Comparison of ENCODE assay signal across 8 cellular contexts in genomic region chr6:42315991-42316378, GRCh38.
DNase-seq lines count a peak whose midpoint lies in the region; TF ChIP-seq lines count a peak whose summit lies in the region.

No MANE protein-coding gene starts in this region.

- H3K9me3 ChIP-seq in Peyer's patch (no peaks in the 10 kb centered on the region), fibroblast of lung (ENCODE audit: control insufficient read depth, insufficient read depth, low read depth, low read length) (no peaks in the 10 kb centered on the region)

- H3K4me2 ChIP-seq in fibroblast of lung (ENCODE audit: extremely low read depth, insufficient read depth, low read length) = peak overlapping the region; percentile 13

- H3K9me3 Mint-ChIP-seq in T-helper 1 cell treated with Interleukin-12 subunit alpha and Interleukin-12 subunit beta and Interleukin-4 antibody, amounts not matched to agents 30 μg/mL and 1 μg/mL, for 36 hours = no peaks in the 10 kb centered on the region

- TF ChIP-seq CTCF in Peyer's patch (IDR thresholded peaks at IDR 0.05) (no peak), fibroblast of lung (conservative IDR thresholded peaks at IDR 0.05 in 1 of 2, IDR thresholded peaks at IDR 0.05 in 1 of 2; ENCODE audit: low read depth in 1 of 2, low read length in 2 of 2) (no peak)

- no peaks in the 10 kb centered on the region for H3K27me3 Mint-ChIP-seq in T-helper 1 cell treated with Interleukin-12 subunit alpha and Interleukin-12 subunit beta and Interleukin-4 antibody, amounts not matched to agents 30 μg/mL and 1 μg/mL, for 36 hours (ENCODE audit: low read depth)

- no peak overlapping the region for H3K4me3 ChIP-seq in Peyer's patch
- no peak overlapping the region for H3K4me3 ChIP-seq in fibroblast of lung (replicated peaks in 1 of 4; ENCODE audit: control extremely low read depth in 1 of 4, insufficient read depth in 1 of 4, low read depth in 3 of 4, low read length in 4 of 4)

- no peak overlapping the region for H2AFZ ChIP-seq in fibroblast of lung (ENCODE audit: low read length)

- peaks cover 17% of the 10 kb centered on the region for H3K36me3 Mint-ChIP-seq in T-helper 1 cell treated with Interleukin-12 subunit alpha and Interleukin-12 subunit beta and Interleukin-4 antibody, amounts not matched to agents 30 μg/mL and 1 μg/mL, for 36 hours (ENCODE audit: low read depth)

- TF ChIP-seq POLR2A in Peyer's patch (IDR thresholded peaks at IDR 0.05) = no peak

- H3K9ac ChIP-seq in fibroblast of lung (ENCODE audit: insufficient read depth, low read length) = no peak overlapping the region

- no peaks in the 10 kb centered on the region for H3K27me3 ChIP-seq in Peyer's patch
- H3K27me3 ChIP-seq in fibroblast of lung (ENCODE audit: control insufficient read depth, insufficient read depth, low read length) = no peaks in the 10 kb centered on the region

- H3K36me3 ChIP-seq in Peyer's patch (no peaks in the 10 kb centered on the region), fibroblast of lung (ENCODE audit: control insufficient read depth, insufficient read depth, low read length) (no peaks in the 10 kb centered on the region)

- DNase-seq in T-helper 1 cell (no peak), Peyer's patch (peak in 1 of 3 donors; percentile 54), fibroblast of lung (ENCODE audit: low read depth in 2 of 2) (peak; percentile 95 to 99), NCI-H1105 (lab: John Stamatoyannopoulos, UW) (no peak), substantia nigra (lab: John Stamatoyannopoulos, UW) (no peak), NCI-H345 (lab: John Stamatoyannopoulos, UW) (no peak)
- peak; percentile 54 for DNase-seq in stimulated activated CD8-positive, alpha-beta memory T cell treated with anti-CD3 and anti-CD28 coated beads, Interleukin-4, amount 100 ng/mL, for 48 hours

- no peaks in the 10 kb centered on the region for H4K20me1 ChIP-seq in fibroblast of lung (ENCODE audit: control insufficient read depth, extremely low read depth, insufficient read depth, low read length)

- H3K4me1 ChIP-seq in Peyer's patch (peaks cover 0 to 38% (median 8%) of the 10 kb centered on the region in 4 donors), fibroblast of lung (ENCODE audit: control insufficient read depth, extremely low read depth, insufficient read depth, low read length) (peaks cover 44% of the 10 kb centered on the region)

- H3K27ac ChIP-seq in Peyer's patch (peak overlapping the region in 3 of 4 donors; percentile 35 to 58 (median 40)), fibroblast of lung (ENCODE audit: insufficient read depth, low read length) (peak overlapping the region; percentile 55), substantia nigra (ENCODE audit: low read depth, low read length, poor library complexity, severe bottlenecking) (no peak overlapping the region)

- peaks cover 44% of the 10 kb centered on the region for H3K4me1 Mint-ChIP-seq in T-helper 1 cell treated with Interleukin-12 subunit alpha and Interleukin-12 subunit beta and Interleukin-4 antibody, amounts not matched to agents 30 μg/mL and 1 μg/mL, for 36 hours (ENCODE audit: low read depth)

- peaks cover 25% of the 10 kb centered on the region for H3K79me2 ChIP-seq in fibroblast of lung (ENCODE audit: control insufficient read depth, insufficient read depth, low read length)

- peak overlapping the region; percentile 32 for H3K27ac Mint-ChIP-seq in T-helper 1 cell treated with Interleukin-12 subunit alpha and Interleukin-12 subunit beta and Interleukin-4 antibody, amounts not matched to agents 30 μg/mL and 1 μg/mL, for 36 hours

- H3K4me3 Mint-ChIP-seq in T-helper 1 cell treated with Interleukin-12 subunit alpha and Interleukin-12 subunit beta and Interleukin-4 antibody, amounts not matched to agents 30 μg/mL and 1 μg/mL, for 36 hours = no peak overlapping the region

Comparison
In these comparisons a context has a peak if more than half of its experiments do, and no peak if none do; other contexts are left out.
1. DNase-seq: peak in fibroblast of lung (2 of 2) and stimulated activated CD8-positive, alpha-beta memory T cell treated with anti-CD3 and anti-CD28 coated beads, Interleukin-4, amount 100 ng/mL, for 48 hours (single experiment); none in T-helper 1 cell (0 of 5), NCI-H1105 (single experiment), substantia nigra (0 of 49) and NCI-H345 (single experiment).